In the genomic region with DNA sequence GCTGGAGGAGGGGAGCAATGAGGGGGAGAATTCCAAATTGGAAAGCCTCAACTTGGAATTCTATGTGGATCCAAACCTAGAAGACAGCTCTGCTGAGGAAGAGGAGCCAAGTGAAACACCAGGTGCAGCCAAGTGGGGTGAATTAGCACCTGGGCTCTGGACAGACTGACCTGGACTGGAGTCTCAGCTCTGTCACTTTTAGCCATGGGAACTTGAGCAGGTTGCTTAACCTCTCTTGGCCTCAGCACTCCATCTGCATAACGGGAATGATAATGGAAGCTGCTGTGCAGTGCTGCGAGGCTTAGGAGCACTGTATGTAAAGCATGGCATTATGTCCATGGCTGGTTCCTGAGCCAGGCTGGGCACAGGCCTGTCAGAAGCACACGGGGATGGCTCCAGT, we compare ENCODE assay signal across 5 cellular contexts. TPM values are rescaled to one million over a fixed set of nuclear protein-coding genes. Genes with fewer than 3 reads are reported as not detected.
"Had no signal": no experiment of that assay in that cellular context is flagged by ENCODE, and none has a peak within 500 bp of the region (broad histone marks: within the 10 kb centered on the region; RNA-seq: fewer than 3 reads in every experiment).

No MANE protein-coding gene starts in this region.

RNA-seq across cellular contexts. Expression of gene GOLGA8T, which starts 41.8 kb away (rescaled TPM):
- total RNA-seq: GM23248, H4, H9, HFFc6 had no signal
- polyA plus RNA-seq: GM23248, GM23338 had no signal
